ENCODE assay signal across 22 cellular contexts in genomic region chr22:48054596-48054995, GRCh38.
"Had no signal": no experiment of that assay in that cellular context is flagged by ENCODE, and none has a peak within 500 bp of the region (broad histone marks: within the 10 kb centered on the region; RNA-seq: fewer than 3 reads in every experiment).

No MANE protein-coding gene starts in this region.

- H3K9me3 ChIP-seq: lower lobe of right lung, pancreas, right lobe of liver, transverse colon had no signal

- H3K79me2 ChIP-seq: hepatocyte had no signal

- H3K36me3 Mint-ChIP-seq: natural killer cell had no signal

- H3K27ac Mint-ChIP-seq: natural killer cell; stimulated activated naive B cell treated with anti-CD40 and anti-IgM and Interleukin-4, amounts not matched to agents 10 μg/mL and 1 μg/mL and 100 μg/mL, for 72 hours; stimulated activated naive CD8-positive, alpha-beta T cell treated with anti-CD3 and anti-CD28 coated beads, Interleukin-15, Interleukin-2, amounts not matched to agents 100 ng/mL and 50 ng/mL, for 24 hours had no signal

- DNase-seq: cortex of kidney; effector CD4-positive, alpha-beta T cell; foreskin keratinocyte; left cardiac atrium; left ventricle myocardium inferior; lower lobe of right lung; natural killer cell; occipital lobe; pancreas; retina; right lobe of liver; small intestine; stimulated activated CD4-positive, alpha-beta T cell treated with anti-CD3 and anti-CD28 coated beads, Interleukin-15, amount 100 ng/mL, for 24 hours; stimulated activated CD4-positive, alpha-beta T cell treated with anti-CD3 and anti-CD28 coated beads, Interleukin-2, amount 100 ng/mL, for 48 hours; stimulated activated naive B cell treated with anti-CD40 and anti-IgM and Interleukin-4, amounts not matched to agents 10 μg/mL and 1 μg/mL and 100 μg/mL, for 72 hours; transverse colon had no signal

- H3K36me3 ChIP-seq: gastroesophageal sphincter, heart left ventricle, left ventricle myocardium inferior, lower lobe of right lung, pancreas, right lobe of liver, transverse colon had no signal

- H3K4me1 Mint-ChIP-seq: stimulated activated naive B cell treated with anti-CD40 and anti-IgM and Interleukin-4, amounts not matched to agents 10 μg/mL and 1 μg/mL and 100 μg/mL, for 72 hours had no signal

- H3K27ac ChIP-seq: epithelial cell of prostate, foreskin keratinocyte, gastroesophageal sphincter, heart left ventricle, hepatocyte, left ventricle myocardium inferior, lower lobe of right lung, pancreas, right lobe of liver, transverse colon had no signal

- H3K4me1 ChIP-seq: foreskin keratinocyte, gastroesophageal sphincter, heart left ventricle, left ventricle myocardium inferior, lower lobe of right lung, pancreas, right lobe of liver, transverse colon had no signal

- H3K4me3 ChIP-seq: gastroesophageal sphincter, heart left ventricle, hepatocyte, left ventricle myocardium inferior, lower lobe of right lung, pancreas, right lobe of liver, transverse colon had no signal

- ATAC-seq: esophagus mucosa; foreskin keratinocyte; gastroesophageal sphincter; heart left ventricle; left cardiac atrium; lower lobe of right lung; pancreas; right lobe of liver; stimulated activated naive B cell treated with anti-CD40 and anti-IgM and Interleukin-4, amounts not matched to agents 10 μg/mL and 1 μg/mL and 100 μg/mL, for 72 hours had no signal

- H3K27me3 ChIP-seq: foreskin keratinocyte, hepatocyte, right lobe of liver, transverse colon had no signal

- H3K9me3 Mint-ChIP-seq: natural killer cell had no signal

- H3K4me2 ChIP-seq: hepatocyte had no signal

- H3K4me3 Mint-ChIP-seq: natural killer cell; stimulated activated naive B cell treated with anti-CD40 and anti-IgM and Interleukin-4, amounts not matched to agents 10 μg/mL and 1 μg/mL and 100 μg/mL, for 72 hours; stimulated activated naive CD8-positive, alpha-beta T cell treated with anti-CD3 and anti-CD28 coated beads, Interleukin-15, Interleukin-2, amounts not matched to agents 100 ng/mL and 50 ng/mL, for 24 hours had no signal

- H2AFZ ChIP-seq: hepatocyte had no signal
